In genomic region chr17:51263001-51263400, GRCh38 we compare ENCODE assay signal across 14 cellular contexts. TPM values are rescaled to one million over a fixed set of nuclear protein-coding genes. Genes with fewer than 3 reads are reported as not detected.
DNase-seq lines count a peak whose midpoint lies in the region; ATAC-seq and TF ChIP-seq lines count a peak whose summit lies in the region.
"Had no signal": no experiment of that assay in that cellular context is flagged by ENCODE, and none has a peak within 500 bp of the region (broad histone marks: within the 10 kb centered on the region; RNA-seq: fewer than 3 reads in every experiment).

No MANE protein-coding gene starts in this region.

- in situ Hi-C loops in transverse colon (cut with MboI; ENCODE audit: low pct_ligation_motif_present in 1 of 4, low pct_unique_long_range_greater_than_20kb in 1 of 4, low sequenced_read_pairs in 3 of 4): no loop called here

- H3K4me3 ChIP-seq in BLaER1 treated with 17β-estradiol and CSF1 and Interleukin-3, amounts not matched to agents 10 nM and 100 nM: peak overlapping the region in 4 of 10 experiments; percentile 72 to 98 (median 92); a peak in 6 of 20 replicates
- H3K4me3 ChIP-seq in mesenchymal stem cell (ENCODE audit: insufficient read depth in 1 of 2, low read depth in 1 of 2, low read length in 2 of 2) (no peak overlapping the region), lower leg skin (ENCODE audit: low read depth, poor library complexity, severe bottlenecking) (no peak overlapping the region), transverse colon (no peak overlapping the region), spleen (no peak overlapping the region)
- H3K4me3 ChIP-seq: thyroid gland had no signal

- H2AK5ac ChIP-seq in H9 (ENCODE audit: insufficient read length, low read length) (no peak overlapping the region), mesenchymal stem cell (ENCODE audit: low read length, severe bottlenecking) (no peak overlapping the region)

- H4K20me1 ChIP-seq in BLaER1 treated with 17β-estradiol and CSF1 and Interleukin-3, amounts not matched to agents 10 nM and 100 nM: peaks cover 39 to 93% (median 85%) of the 10 kb centered on the region in 11 experiments; a peak in 21 of 22 replicates
- no peaks in the 10 kb centered on the region for H4K20me1 ChIP-seq in H9 (ENCODE audit: control insufficient read depth, insufficient read depth, insufficient read length)

- POLR2A ChIA-PET in activated naive CD8-positive, alpha-beta T cell treated with anti-CD3 and anti-CD28 coated beads, Interleukin-2, amount 10 ng/mL, durations not matched to agents 7 days and 5 days (lab: Charles Lee): no interaction called here

- H3K27me3 ChIP-seq in BLaER1 treated with 17β-estradiol and CSF1 and Interleukin-3, amounts not matched to agents 10 nM and 100 nM: no peaks in the 10 kb centered on the region
- H3K27me3 ChIP-seq in H9 (ENCODE audit: insufficient read depth, low read length): no peaks in the 10 kb centered on the region
- no peaks in the 10 kb centered on the region for H3K27me3 ChIP-seq in mesenchymal stem cell (ENCODE audit: control insufficient read depth in 1 of 2, insufficient read depth in 1 of 2, low read length in 2 of 2)
- no peaks in the 10 kb centered on the region for H3K27me3 ChIP-seq in transverse colon
- no peaks in the 10 kb centered on the region for H3K27me3 ChIP-seq in spleen (replicated peaks in 1 of 7)
- H3K27me3 ChIP-seq: thyroid gland had no signal

- H3K36me3 Mint-ChIP-seq in H9 (ENCODE audit: insufficient read depth in 1 of 3, low read depth in 3 of 3): peaks cover 26 to 72% (median 59%) of the 10 kb centered on the region in 3 experiments
- H3K36me3 Mint-ChIP-seq in activated naive CD8-positive, alpha-beta T cell treated with anti-CD3 and anti-CD28 coated beads, Interleukin-2, amount 10 ng/mL, durations not matched to agents 7 days and 5 days: peaks cover 25% of the 10 kb centered on the region

- peak overlapping the region; percentile 15 to 40; a peak in 3 of 5 replicates for H3K4me3 Mint-ChIP-seq in H9
- peak overlapping the region; percentile 60 for H3K4me3 Mint-ChIP-seq in activated naive CD8-positive, alpha-beta T cell treated with anti-CD3 and anti-CD28 coated beads, Interleukin-2, amount 10 ng/mL, durations not matched to agents 7 days and 5 days

- peaks cover 53 to 69% (median 61%) of the 10 kb centered on the region in 11 experiments for H3K36me3 ChIP-seq in BLaER1 treated with 17β-estradiol and CSF1 and Interleukin-3, amounts not matched to agents 10 nM and 100 nM
- H3K36me3 ChIP-seq in mesenchymal stem cell (ENCODE audit: control insufficient read depth in 1 of 2, insufficient read depth in 2 of 2, low read depth in 1 of 2, low read length in 2 of 2) (peaks cover 12 to 37% of the 10 kb centered on the region in 2 experiments), transverse colon (peaks cover 0 to 28% (median 14%) of the 10 kb centered on the region in 4 donors), spleen (peaks cover 0 to 58% (median 31%) of the 10 kb centered on the region in 6 donors)

- peak overlapping the region in 2 of 3 experiments; percentile 15 to 17; a peak in 3 of 7 replicates for H3K27ac Mint-ChIP-seq in H9
- H3K27ac Mint-ChIP-seq in activated naive CD8-positive, alpha-beta T cell treated with anti-CD3 and anti-CD28 coated beads, Interleukin-2, amount 10 ng/mL, durations not matched to agents 7 days and 5 days: peak overlapping the region; percentile 18

- H3K4me2 ChIP-seq in BLaER1 treated with 17β-estradiol and CSF1 and Interleukin-3, amounts not matched to agents 10 nM and 100 nM: peak overlapping the region; percentile 84 to 97 (median 93)
- H3K4me2 ChIP-seq in H9 (ENCODE audit: insufficient read depth, insufficient read length, low read length) (no peak overlapping the region), mesenchymal stem cell (ENCODE audit: low read length, poor library complexity, severe bottlenecking) (no peak overlapping the region)

- intact Hi-C loops in lower leg skin (cut with DNase I; ENCODE audit: low total_unique reads) (no loop called here), transverse colon (cut with DNase I; ENCODE audit: low total_unique reads) (no loop called here), spleen (cut with DNase I; ENCODE audit: low total_unique reads) (loop anchor here (5.0 kb wide), 1 partner anchor 96 kb away; the partner anchor contains the start of gene NME2)

- no peak overlapping the region for H4K91ac ChIP-seq in H9 (ENCODE audit: insufficient read length, low read depth, low read length)
- no peak overlapping the region for H4K91ac ChIP-seq in mesenchymal stem cell (ENCODE audit: low read length)

- peaks cover 13% of the 10 kb centered on the region for H3K23me2 ChIP-seq in H9 (ENCODE audit: insufficient read length, low read depth, low read length, poor library complexity, severe bottlenecking)

- DNase-seq in H9 (no peak), mesenchymal stem cell (peak; percentile 51), lower leg skin (ENCODE audit: low spot score in 2 of 2) (no peak), transverse colon (no peak), spleen (no peak)
- DNase-seq in activated naive CD8-positive, alpha-beta T cell treated with anti-CD3 and anti-CD28 coated beads, Interleukin-2, amount 10 ng/mL, durations not matched to agents 7 days and 5 days: no peak
- DNase-seq: activated effector memory CD4-positive, alpha-beta T cell treated with anti-CD3 and anti-CD28 coated beads, Interleukin-2, amount 50 U/mL, for 16 hours; DMS153; NCI-H69; occipital lobe; stimulated activated CD4-positive, alpha-beta T cell treated with anti-CD3 and anti-CD28 coated beads, Interleukin-4, amount 100 ng/mL, for 24 hours; thyroid gland had no signal

- peaks cover 28 to 44% (median 33%) of the 10 kb centered on the region in 10 experiments for H3K4me1 ChIP-seq in BLaER1 treated with 17β-estradiol and CSF1 and Interleukin-3, amounts not matched to agents 10 nM and 100 nM
- H3K4me1 ChIP-seq in H9 (ENCODE audit: insufficient read depth, low read length) (peaks cover 4% of the 10 kb centered on the region; the same call in 1 of the 2 replicates), mesenchymal stem cell (ENCODE audit: control insufficient read depth, insufficient read depth, low read depth, low read length) (peaks cover 7% of the 10 kb centered on the region), transverse colon (peaks cover 0 to 33% (median 23%) of the 10 kb centered on the region in 4 donors), spleen (peaks cover 23 to 85% (median 43%) of the 10 kb centered on the region in 6 donors)

- no peak overlapping the region for H3K56ac ChIP-seq in H9 (ENCODE audit: insufficient read length, low read depth, low read length)

- H3K79me2 ChIP-seq in H9 (ENCODE audit: insufficient read depth, low read length): peaks cover 32% of the 10 kb centered on the region; the same call in 1 of the 2 replicates

- no peak for ATAC-seq in activated naive CD8-positive, alpha-beta T cell treated with anti-CD3 and anti-CD28 coated beads, Interleukin-2, amount 10 ng/mL, durations not matched to agents 7 days and 5 days (ENCODE audit: low read depth)
- ATAC-seq in HG03159 (IDR thresholded peaks at IDR 0.05; ENCODE audit: unreplicated experiment): no peak

- TF ChIP-seq CTCF in H9 (conservative IDR thresholded peaks at IDR 0.05) (no peak), lower leg skin (IDR thresholded peaks at IDR 0.05) (no peak), transverse colon (IDR thresholded peaks at IDR 0.05) (no peak), spleen (IDR thresholded peaks at IDR 0.05 in 8 of 11, conservative IDR thresholded peaks at IDR 0.05 in 3 of 11) (no peak)

- no peak overlapping the region for H2BK12ac ChIP-seq in H9 (ENCODE audit: insufficient read length, low read depth, low read length)
- H2BK12ac ChIP-seq in mesenchymal stem cell (ENCODE audit: low read length in 2 of 2): no peak overlapping the region

- peak overlapping the region in 2 of 11 experiments; percentile 98 to 99; a peak in 4 of 22 replicates for H3K27ac ChIP-seq in BLaER1 treated with 17β-estradiol and CSF1 and Interleukin-3, amounts not matched to agents 10 nM and 100 nM
- H3K27ac ChIP-seq in H9 (ENCODE audit: insufficient read length, low read depth, low read length) (no peak overlapping the region), mesenchymal stem cell (ENCODE audit: low read length, poor library complexity, severe bottlenecking) (no peak overlapping the region), transverse colon (no peak overlapping the region), spleen (peak overlapping the region in 3 of 8 donors; percentile 99)
- H3K27ac ChIP-seq: thyroid gland had no signal

- H2BK120ac ChIP-seq in H9 (ENCODE audit: low read depth, low read length, poor library complexity, severe bottlenecking) (no peak overlapping the region), mesenchymal stem cell (ENCODE audit: low read depth, low read length) (no peak overlapping the region)

- peak overlapping the region in 3 of 11 experiments; percentile 96 to 98 (median 98); a peak in 3 of 22 replicates for H3K9ac ChIP-seq in BLaER1 treated with 17β-estradiol and CSF1 and Interleukin-3, amounts not matched to agents 10 nM and 100 nM
- no peak overlapping the region for H3K9ac ChIP-seq in H9 (ENCODE audit: extremely low read depth, insufficient read length, low read length)
- peak overlapping the region; percentile 8 for H3K9ac ChIP-seq in mesenchymal stem cell (ENCODE audit: low read length)

- H3K4ac ChIP-seq in H9 (ENCODE audit: low read depth, low read length) (no peak overlapping the region), mesenchymal stem cell (ENCODE audit: low read depth in 1 of 2, low read length in 2 of 2) (no peak overlapping the region)

- H3T11ph ChIP-seq in H9 (ENCODE audit: low read length): no peak overlapping the region

- TF ChIP-seq EP300 in transverse colon (IDR thresholded peaks at IDR 0.05; ENCODE audit: low read depth): no peak

- no CpG with 5 or more reads among the region's 3 CpGs for WGBS in H9 (ENCODE audit: extremely low coverage, insufficient read length, low lambda C conversion rate)
- WGBS in mesenchymal stem cell: 94% methylated on average over 3 of the region's 3 CpGs
- 77 to 91% methylated on average over 3 of the region's 3 CpGs for WGBS in lower leg skin, 2 donors
- 69 to 80% methylated on average over 2 to 3 of the region's 3 CpGs for WGBS in transverse colon (ENCODE audit: low coverage in 1 of 2), 2 donors
- WGBS in spleen, 5 donors: 77 to 92% (median 84%) methylated on average over 3 of the region's 3 CpGs

- no peak overlapping the region for H2BK20ac ChIP-seq in H9 (ENCODE audit: low read depth, low read length, poor library complexity, severe bottlenecking)

- peaks cover 24 to 26% of the 10 kb centered on the region in 2 experiments for H3K4me1 Mint-ChIP-seq in H9
- H3K4me1 Mint-ChIP-seq in activated naive CD8-positive, alpha-beta T cell treated with anti-CD3 and anti-CD28 coated beads, Interleukin-2, amount 10 ng/mL, durations not matched to agents 7 days and 5 days: peaks cover 38% of the 10 kb centered on the region

- no peak overlapping the region for H2BK15ac ChIP-seq in H9 (ENCODE audit: low read depth, low read length)
- no peak overlapping the region for H2BK15ac ChIP-seq in mesenchymal stem cell (ENCODE audit: low read depth, poor library complexity, severe bottlenecking)

- H3K79me1 ChIP-seq in H9 (ENCODE audit: insufficient read depth, low read depth, low read length, poor library complexity, severe bottlenecking) (peaks cover 2% of the 10 kb centered on the region), mesenchymal stem cell (replicated peaks; ENCODE audit: low read length, poor library complexity, severe bottlenecking) (peaks cover 13% of the 10 kb centered on the region)

- no peaks in the 10 kb centered on the region for H3K9me3 Mint-ChIP-seq in H9
- no peaks in the 10 kb centered on the region for H3K9me3 Mint-ChIP-seq in activated naive CD8-positive, alpha-beta T cell treated with anti-CD3 and anti-CD28 coated beads, Interleukin-2, amount 10 ng/mL, durations not matched to agents 7 days and 5 days

- H3K18ac ChIP-seq in H9 (ENCODE audit: insufficient read length, low read depth, low read length) (no peak overlapping the region), mesenchymal stem cell (ENCODE audit: low read depth in 1 of 2, low read length in 2 of 2) (no peak overlapping the region)

- no peak overlapping the region for H3K23ac ChIP-seq in H9 (ENCODE audit: insufficient read length, low read depth, low read length)
- H3K23ac ChIP-seq in mesenchymal stem cell (ENCODE audit: low read length in 2 of 2): peak overlapping the region in 1 of 2 experiments; percentile 26

- H3K14ac ChIP-seq in H9 (ENCODE audit: insufficient read depth, low read length) (no peak overlapping the region), mesenchymal stem cell (ENCODE audit: low read length in 2 of 2) (no peak overlapping the region)

- H2AFZ ChIP-seq in H9 (ENCODE audit: low read length): no peak overlapping the region
- H2AFZ ChIP-seq in mesenchymal stem cell (ENCODE audit: low read depth, low read length): no peak overlapping the region

- TF ChIP-seq POLR2A in lower leg skin (IDR thresholded peaks at IDR 0.05) (no peak), transverse colon (IDR thresholded peaks at IDR 0.05) (no peak), spleen (IDR thresholded peaks at IDR 0.05) (no peak)

- no peak overlapping the region for H4K8ac ChIP-seq in H9 (replicated peaks; ENCODE audit: insufficient read length, low read depth, low read length)
- no peak overlapping the region for H4K8ac ChIP-seq in mesenchymal stem cell (ENCODE audit: low read length)

- H3K27me3 Mint-ChIP-seq in H9 (ENCODE audit: low read depth): peaks cover 1% of the 10 kb centered on the region; the same call in 1 of the 2 replicates
- H3K27me3 Mint-ChIP-seq in activated naive CD8-positive, alpha-beta T cell treated with anti-CD3 and anti-CD28 coated beads, Interleukin-2, amount 10 ng/mL, durations not matched to agents 7 days and 5 days: no peaks in the 10 kb centered on the region

- H2BK5ac ChIP-seq in H9 (ENCODE audit: insufficient read length, low read length) (no peak overlapping the region), mesenchymal stem cell (ENCODE audit: low read depth, low read length, poor library complexity, severe bottlenecking) (no peak overlapping the region)

- H4K5ac ChIP-seq in H9 (ENCODE audit: insufficient read length, low read depth, low read length): no peak overlapping the region

- no peaks in the 10 kb centered on the region for H3K9me3 ChIP-seq in BLaER1 treated with 17β-estradiol and CSF1 and Interleukin-3, amounts not matched to agents 10 nM and 100 nM (replicated peaks in 1 of 11)
- no peaks in the 10 kb centered on the region for H3K9me3 ChIP-seq in H9 (ENCODE audit: control insufficient read depth, low read depth, low read length)
- H3K9me3 ChIP-seq in mesenchymal stem cell (ENCODE audit: control insufficient read depth, low read length): no peaks in the 10 kb centered on the region
- no peaks in the 10 kb centered on the region for H3K9me3 ChIP-seq in transverse colon
- no peaks in the 10 kb centered on the region for H3K9me3 ChIP-seq in spleen
- H3K9me3 ChIP-seq: thyroid gland had no signal

RNA-seq across cellular contexts. Expression of gene UTP18, which starts 2.7 kb away (rescaled TPM):
- total RNA-seq in H9 (2021) (78.3 and 79.5 TPM in 2 replicates), lower leg skin (10 to 100 TPM; 30.4 to 55.2 (median 41.6) TPM), transverse colon (10 to 100 TPM; 13.1 to 33.0 (median 18.8) TPM), spleen (10 to 100 TPM; 33.9 to 45.6 (median 36.7) TPM)
- total RNA-seq in activated naive CD8-positive, alpha-beta T cell treated with anti-CD3 and anti-CD28 coated beads, Interleukin-2, amount 10 ng/mL, durations not matched to agents 7 days and 5 days: 10 to 100 TPM; 36.7 to 41.0 TPM
- polyA plus RNA-seq in mesenchymal stem cell (2013, experiment 1 of 2): 24.1 TPM
- 26.2 TPM for polyA plus RNA-seq in mesenchymal stem cell (2013, experiment 2 of 2)
- polyA plus RNA-seq in spleen: 10 to 100 TPM; 23.5 to 37.1 (median 31.8) TPM

RNA-seq across cellular contexts. Expression of gene MBTD1, which starts 3.2 kb away (rescaled TPM):
- total RNA-seq in H9 (2021) (46.0 and 49.6 TPM in 2 replicates), lower leg skin (10 to 100 TPM; 20.9 to 26.7 (median 24.0) TPM), transverse colon (10 to 100 TPM in 2 of 4 donors, 1 to 10 TPM in 2; 3.8 to 28.1 (median 12.3) TPM), spleen (10 to 100 TPM; 18.3 to 45.7 (median 27.5) TPM)
- total RNA-seq in activated naive CD8-positive, alpha-beta T cell treated with anti-CD3 and anti-CD28 coated beads, Interleukin-2, amount 10 ng/mL, durations not matched to agents 7 days and 5 days: 10 to 100 TPM; 15.3 to 15.6 TPM
- polyA plus RNA-seq in mesenchymal stem cell (2013, experiment 1 of 2): 4.5 TPM
- 4.6 TPM for polyA plus RNA-seq in mesenchymal stem cell (2013, experiment 2 of 2)
- polyA plus RNA-seq in spleen: 10 to 100 TPM in 2 of 3 donors, 1 to 10 TPM in 1; 9.6 to 10.4 (median 10.1) TPM

Comparison
In these comparisons a context has a peak if more than half of its experiments do, and no peak if none do; other contexts are left out.
1. H3K4me2 ChIP-seq: peak in BLaER1 treated with 17β-estradiol and CSF1 and Interleukin-3, amounts not matched to agents 10 nM and 100 nM (11 of 11); none in H9 (single experiment) and mesenchymal stem cell (single experiment).